ENCODE assay signal across 24 cellular contexts in genomic region chr12:112367986-112368385, GRCh38.
"Had no signal": no experiment of that assay in that cellular context is flagged by ENCODE, and none has a peak within 500 bp of the region (broad histone marks: within the 10 kb centered on the region; RNA-seq: fewer than 3 reads in every experiment).

No MANE protein-coding gene starts in this region.

- H3K4me3 ChIP-seq: MG63, Peyer's patch, SJCRH30 had no signal

- ATAC-seq: HepG2, PC-3, Right ventricle myocardium inferior had no signal

- H3K4me1 ChIP-seq: SJCRH30 had no signal

- H3K36me3 ChIP-seq: MG63, Peyer's patch, SJCRH30 had no signal

- H3K9me3 ChIP-seq: MG63, Peyer's patch, SJCRH30 had no signal

- H3K27ac ChIP-seq: Peyer's patch, SJCRH30 had no signal

- H3K27me3 ChIP-seq: MG63, Peyer's patch, SJCRH30 had no signal

- DNase-seq: IMR-90, Karpas-422, KG1, MG63, NCI-H1092, NCI-H1105 treated with DMSO at 0.1 percent for 48 hours, NCI-H1417 treated with DMSO at 0.1 percent for 48 hours, NCI-H146, NCI-H1694 treated with DMSO at 0.1 percent for 48 hours, NCI-H1930, NCI-H2081, NCI-H2107, NCI-H226, NCI-H446, NCI-H510A, NCI-H524 treated with DMSO at 0.1 percent for 48 hours, NCI-H69, NCI-H774, PC-3, Peyer's patch, SHP77 treated with DMSO at 0.1 percent for 48 hours, SJCRH30 had no signal

- FAIRE-seq: HepG2 had no signal
